In the genomic region with DNA sequence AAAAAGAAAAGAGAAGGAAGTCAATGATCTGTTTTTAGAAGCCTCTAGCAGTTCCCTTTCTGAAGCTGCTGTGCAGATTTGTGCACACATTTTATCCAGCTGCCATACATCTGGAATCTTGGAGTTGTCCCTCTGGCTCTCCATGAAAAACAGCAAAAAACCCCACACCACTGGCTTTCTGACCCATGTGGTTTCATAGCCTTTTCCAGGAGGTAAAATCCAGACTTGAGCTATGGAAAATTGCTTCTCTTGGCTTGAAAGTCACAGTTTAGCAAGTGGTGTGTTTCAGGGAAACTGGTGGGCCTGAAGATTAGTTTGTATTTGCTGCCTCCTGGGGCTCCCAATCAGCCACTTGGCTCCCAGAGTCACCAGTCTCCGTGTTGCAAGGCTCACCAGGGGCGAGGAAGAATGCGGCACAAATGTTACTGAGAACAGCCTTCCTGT, we compare ENCODE assay signal across 16 cellular contexts. TPM values are rescaled to one million over a fixed set of nuclear protein-coding genes. Genes with fewer than 3 reads are reported as not detected.
DNase-seq lines count a peak whose midpoint lies in the region; ATAC-seq and TF ChIP-seq lines count a peak whose summit lies in the region.
"Had no signal": no experiment of that assay in that cellular context is flagged by ENCODE, and none has a peak within 500 bp of the region (broad histone marks: within the 10 kb centered on the region; RNA-seq: fewer than 3 reads in every experiment).

No MANE protein-coding gene starts in this region.

- DNase-seq in Right ventricle myocardium inferior (ENCODE audit: missing footprints): peak; percentile 78
- no peak for DNase-seq in cardiac septum (ENCODE audit: low spot score)
- DNase-seq in astrocyte of the spinal cord (ENCODE audit: low read depth, low spot score): peak; percentile 53
- peak; percentile 30 for DNase-seq in iPS-NIHi7 (ENCODE audit: extremely low spot score)
- peak in 1 of 2 donors; percentile 65 for DNase-seq in vagina (ENCODE audit: extremely low spot score in 2 of 2)
- DNase-seq in GM19240 (ENCODE audit: insufficient read length, low spot score): no peak
- no peak for DNase-seq in osteoblast (ENCODE audit: insufficient read length, low spot score, missing footprints)
- DNase-seq in HT-29 (ENCODE audit: low spot score): no peak
- DNase-seq: ACHN; activated CD4-positive, alpha-beta T cell treated with anti-CD3 and anti-CD28 coated beads for 36 hours; activated T-cell treated with anti-CD3 and anti-CD28 coated beads, Interleukin-2, amount 50 U/mL, for 48 hours; anterior cingulate cortex; DMS79 treated with DMSO at 0.1 percent for 48 hours; H7 had no signal

- H3K4me1 ChIP-seq in vagina (peaks cover 19% of the 10 kb centered on the region), osteoblast (ENCODE audit: insufficient read depth, low read length) (no peaks in the 10 kb centered on the region)

- no peaks in the 10 kb centered on the region for H4K20me1 ChIP-seq in osteoblast (ENCODE audit: insufficient read depth, low read length)

- intact Hi-C loops in Right ventricle myocardium inferior (cut with DNase I) (no loop called here), cardiac septum (cut with DNase I) (no loop called here), vagina (cut with DNase I) (no loop called here)

- no peak for TF ChIP-seq POLR2A in vagina (IDR thresholded peaks at IDR 0.05)

- H3K79me2 ChIP-seq in osteoblast (ENCODE audit: insufficient read depth, low read length): no peaks in the 10 kb centered on the region

- H3K4me2 ChIP-seq in osteoblast (ENCODE audit: insufficient read depth, low read length): no peak overlapping the region

- TF ChIP-seq CTCF in astrocyte of the spinal cord (IDR thresholded peaks at IDR 0.05; ENCODE audit: low read depth, low read length): peak; percentile 22
- no peak for TF ChIP-seq CTCF in vagina (IDR thresholded peaks at IDR 0.05)
- no peak for TF ChIP-seq CTCF in osteoblast (IDR thresholded peaks at IDR 0.05; ENCODE audit: extremely low read depth, low read depth, low read length)

- H3K27me3 ChIP-seq in vagina: no peaks in the 10 kb centered on the region
- H3K27me3 ChIP-seq in osteoblast (ENCODE audit: insufficient read depth, low read length): peaks cover 52% of the 10 kb centered on the region

- no peak overlapping the region for H2AFZ ChIP-seq in osteoblast (ENCODE audit: low read length)

- H3K9me3 ChIP-seq in vagina (no peaks in the 10 kb centered on the region), osteoblast (ENCODE audit: low read depth, low read length) (no peaks in the 10 kb centered on the region)
- H3K9me3 ChIP-seq: neutrophil had no signal

- H3K4me3 ChIP-seq in astrocyte of the spinal cord (ENCODE audit: low read depth, low read length) (no peak overlapping the region), vagina (no peak overlapping the region), osteoblast (ENCODE audit: insufficient read depth, low read length) (no peak overlapping the region)

- in situ Hi-C loops in astrocyte of the spinal cord (cut with HindIII; ENCODE audit: low sequenced_read_pairs): no loop called here

- peak overlapping the region; percentile 10 for H3K27ac ChIP-seq in vagina
- no peak overlapping the region for H3K27ac ChIP-seq in osteoblast (ENCODE audit: low read depth, low read length)
- H3K27ac ChIP-seq: HL-60, neutrophil had no signal

- H3K36me3 ChIP-seq in vagina: no peaks in the 10 kb centered on the region
- no peaks in the 10 kb centered on the region for H3K36me3 ChIP-seq in osteoblast (ENCODE audit: insufficient read depth, low read length)
- H3K36me3 ChIP-seq: neutrophil had no signal

- ATAC-seq in Right ventricle myocardium inferior: peak; percentile 83
- ATAC-seq: activated CD4-positive, alpha-beta T cell treated with anti-CD3 and anti-CD28 coated beads for 36 hours had no signal

RNA-seq across cellular contexts. Expression of a gene that starts 50.2 kb away (rescaled TPM):
- 63.1 TPM for total RNA-seq in Right ventricle myocardium inferior
- 26.4 TPM for total RNA-seq in cardiac septum
- not detected for total RNA-seq in vagina
- not detected in 2 replicates for total RNA-seq in osteoblast
- total RNA-seq in HT-29 (2014; rRNA removed; shearing (Covaris generic)): 1.3 and 1.4 TPM in 2 replicates
- total RNA-seq: activated CD4-positive, alpha-beta T cell treated with anti-CD3 and anti-CD28 coated beads for 36 hours had no signal

Comparison
In these comparisons a context has a peak if more than half of its experiments do, and no peak if none do; other contexts are left out.
1. DNase-seq: peak in Right ventricle myocardium inferior (single experiment), astrocyte of the spinal cord (single experiment) and iPS-NIHi7 (single experiment); none in cardiac septum (single experiment), GM19240 (single experiment), osteoblast (single experiment) and HT-29 (single experiment).
2. RNA of a gene that starts 50.2 kb away (total RNA-seq): 63.1 TPM in Right ventricle myocardium inferior (single experiment) and 26.4 TPM in cardiac septum (single experiment); 1.3 to 1.4 TPM in HT-29, not detected in vagina (single experiment) and not detected in osteoblast; every median in the first group is over 10 times any median in the second.